13 cellular contexts compared by ENCODE assay signal in the genomic region with DNA sequence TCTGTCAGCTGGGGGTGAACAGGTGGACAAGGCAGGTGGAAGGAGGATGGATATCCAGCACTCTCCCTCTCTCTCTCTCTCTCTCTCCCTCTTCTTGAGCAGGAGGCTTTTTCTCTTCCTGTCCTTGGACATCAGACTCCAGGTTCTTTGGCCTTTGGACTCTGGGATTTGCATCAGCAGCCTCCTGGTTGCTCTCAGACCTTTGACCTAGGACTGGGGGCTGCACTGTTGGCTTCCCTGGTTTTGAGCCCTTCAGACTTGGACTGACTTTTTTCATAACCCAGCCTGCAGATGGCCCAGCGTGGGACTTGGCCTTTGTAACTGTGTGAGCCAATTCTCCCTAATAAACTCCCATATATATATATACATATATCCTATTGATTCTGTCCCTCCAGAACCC. TPM values are rescaled to one million over a fixed set of nuclear protein-coding genes. Genes with fewer than 3 reads are reported as not detected.
DNase-seq lines count a peak whose midpoint lies in the region; ATAC-seq and TF ChIP-seq lines count a peak whose summit lies in the region.
"Had no signal": no experiment of that assay in that cellular context is flagged by ENCODE, and none has a peak within 500 bp of the region (broad histone marks: within the 10 kb centered on the region; RNA-seq: fewer than 3 reads in every experiment).

No MANE protein-coding gene starts in this region.

- no peak overlapping the region for H3K4me3 Mint-ChIP-seq in activated CD8-positive, alpha-beta T cell treated with anti-CD3 and anti-CD28 coated beads for 36 hours
- H3K4me3 Mint-ChIP-seq in effector memory CD8-positive, alpha-beta T cell, result peak overlapping the region; percentile 15 to 36
- peak overlapping the region; percentile 55 to 68 for H3K4me3 Mint-ChIP-seq in stimulated activated naive CD8-positive, alpha-beta T cell treated with anti-CD3 and anti-CD28 coated beads, Interleukin-15, amount 100 ng/mL, for 72 hours
- H3K4me3 Mint-ChIP-seq in osteocyte (ENCODE audit: unreplicated experiment), result no peak overlapping the region

- CTCF ChIA-PET in activated CD8-positive, alpha-beta T cell treated with anti-CD3 and anti-CD28 coated beads for 36 hours (lab: Charles Lee), result no interaction called here

- POLR2A ChIA-PET in activated CD8-positive, alpha-beta T cell treated with anti-CD3 and anti-CD28 coated beads for 36 hours (lab: Charles Lee), result interaction anchor here (0.6 to 4.4 kb wide), 5 partner anchors 10 to 90 kb away, joined by 3 to 24 read pairs (median 4); no protein-coding TSS in a partner anchor

- peaks cover 3% of the 10 kb centered on the region for H3K36me3 Mint-ChIP-seq in activated CD8-positive, alpha-beta T cell treated with anti-CD3 and anti-CD28 coated beads for 36 hours (ENCODE audit: low read depth)
- peaks cover 6% of the 10 kb centered on the region for H3K36me3 Mint-ChIP-seq in effector memory CD8-positive, alpha-beta T cell (ENCODE audit: insufficient read depth)
- no peaks in the 10 kb centered on the region for H3K36me3 Mint-ChIP-seq in osteocyte (ENCODE audit: unreplicated experiment)

- H3K27ac Mint-ChIP-seq in activated CD8-positive, alpha-beta T cell treated with anti-CD3 and anti-CD28 coated beads for 36 hours, result peak overlapping the region; percentile 81
- H3K27ac Mint-ChIP-seq in effector memory CD8-positive, alpha-beta T cell, result peak overlapping the region; percentile 92 to 93
- peak overlapping the region; percentile 65 to 87 for H3K27ac Mint-ChIP-seq in stimulated activated naive CD8-positive, alpha-beta T cell treated with anti-CD3 and anti-CD28 coated beads, Interleukin-15, amount 100 ng/mL, for 72 hours
- H3K27ac Mint-ChIP-seq in osteocyte (ENCODE audit: unreplicated experiment), result no peak overlapping the region

- peak; percentile 52 for DNase-seq in activated effector memory CD4-positive, alpha-beta T cell treated with anti-CD3 and anti-CD28 coated beads, Interleukin-2, amount 50 U/mL, for 16 hours
- DNase-seq in activated effector memory CD4-positive, alpha-beta T cell treated with Interleukin-2 at 50 U/mL for 16 hours, result no peak
- DNase-seq in activated CD8-positive, alpha-beta T cell treated with anti-CD3 and anti-CD28 coated beads for 36 hours, result no peak
- DNase-seq in effector memory CD8-positive, alpha-beta T cell, result no peak
- no peak for DNase-seq in stimulated activated naive CD8-positive, alpha-beta T cell treated with anti-CD3 and anti-CD28 coated beads, Interleukin-15, amount 100 ng/mL, for 72 hours
- DNase-seq in H4 (ENCODE audit: low spot score), result no peak
- DNase-seq in osteocyte (ENCODE audit: extremely low spot score, unreplicated experiment), result no peak
- no peak for DNase-seq in NCI-H1105 treated with DMSO at 0.1 percent for 48 hours (lab: John Stamatoyannopoulos, UW)
- DNase-seq: aorta; central memory CD4-positive, alpha-beta T cell; foreskin keratinocyte; NCI-H1436; NCI-H524 treated with DMSO at 0.1 percent for 48 hours had no signal

- H3K4me1 Mint-ChIP-seq in activated CD8-positive, alpha-beta T cell treated with anti-CD3 and anti-CD28 coated beads for 36 hours (ENCODE audit: low read depth), result peaks cover 95% of the 10 kb centered on the region
- H3K4me1 Mint-ChIP-seq in effector memory CD8-positive, alpha-beta T cell (ENCODE audit: low read depth in 2 of 2), result peaks cover 87 to 88% of the 10 kb centered on the region in 2 donors
- peaks cover 99% of the 10 kb centered on the region for H3K4me1 Mint-ChIP-seq in stimulated activated naive CD8-positive, alpha-beta T cell treated with anti-CD3 and anti-CD28 coated beads, Interleukin-15, amount 100 ng/mL, for 72 hours
- H3K4me1 Mint-ChIP-seq in osteocyte (ENCODE audit: unreplicated experiment), result no peaks in the 10 kb centered on the region

- H3K27me3 Mint-ChIP-seq in activated CD8-positive, alpha-beta T cell treated with anti-CD3 and anti-CD28 coated beads for 36 hours, result no peaks in the 10 kb centered on the region
- no peaks in the 10 kb centered on the region for H3K27me3 Mint-ChIP-seq in effector memory CD8-positive, alpha-beta T cell
- H3K27me3 Mint-ChIP-seq in stimulated activated naive CD8-positive, alpha-beta T cell treated with anti-CD3 and anti-CD28 coated beads, Interleukin-15, amount 100 ng/mL, for 72 hours, result no peaks in the 10 kb centered on the region
- H3K27me3 Mint-ChIP-seq in osteocyte (ENCODE audit: unreplicated experiment), result peaks cover 9% of the 10 kb centered on the region

- intact Hi-C loops in activated CD8-positive, alpha-beta T cell treated with anti-CD3 and anti-CD28 coated beads for 36 hours (cut with micrococcal nuclease), result loop anchor here (10.0 kb wide), 1 partner anchor 218 kb away; a partner anchor contains a TSS

- TF ChIP-seq CTCF in activated CD8-positive, alpha-beta T cell treated with anti-CD3 and anti-CD28 coated beads for 36 hours (IDR thresholded peaks at IDR 0.05), result no peak
- TF ChIP-seq CTCF in osteocyte (IDR thresholded peaks at IDR 0.05), result no peak

- no peak for ATAC-seq in activated CD8-positive, alpha-beta T cell treated with anti-CD3 and anti-CD28 coated beads for 36 hours
- ATAC-seq in effector memory CD8-positive, alpha-beta T cell (replicated peaks), result no peak
- ATAC-seq in stimulated activated naive CD8-positive, alpha-beta T cell treated with anti-CD3 and anti-CD28 coated beads, Interleukin-15, amount 100 ng/mL, for 72 hours, result no peak
- ATAC-seq: foreskin keratinocyte had no signal

- H3K9me3 Mint-ChIP-seq in activated CD8-positive, alpha-beta T cell treated with anti-CD3 and anti-CD28 coated beads for 36 hours, result peaks cover 10% of the 10 kb centered on the region
- H3K9me3 Mint-ChIP-seq in effector memory CD8-positive, alpha-beta T cell, result no peaks in the 10 kb centered on the region
- H3K9me3 Mint-ChIP-seq in stimulated activated naive CD8-positive, alpha-beta T cell treated with anti-CD3 and anti-CD28 coated beads, Interleukin-15, amount 100 ng/mL, for 72 hours, result peaks cover 0 to 5% of the 10 kb centered on the region in 2 donors
- no peaks in the 10 kb centered on the region for H3K9me3 Mint-ChIP-seq in osteocyte (ENCODE audit: unreplicated experiment)

RNA-seq across cellular contexts. Expression of a gene that starts 35.0 kb away (rescaled TPM):
- total RNA-seq in activated CD8-positive, alpha-beta T cell treated with anti-CD3 and anti-CD28 coated beads for 36 hours, result 100 to 1,000 TPM; 290 to 317 TPM
- 4.8 and 6.3 TPM in 2 replicates for total RNA-seq in H4 (2014; rRNA removed; shearing (Covaris generic))
- total RNA-seq in osteocyte, result 2.0 and 2.2 TPM in 2 replicates

Comparison
In these comparisons a context has a peak if more than half of its experiments do, and no peak if none do; other contexts are left out.
1. H3K4me3 Mint-ChIP-seq: peak in effector memory CD8-positive, alpha-beta T cell (2 of 2) and stimulated activated naive CD8-positive, alpha-beta T cell treated with anti-CD3 and anti-CD28 coated beads, Interleukin-15, amount 100 ng/mL, for 72 hours (2 of 2); none in activated CD8-positive, alpha-beta T cell treated with anti-CD3 and anti-CD28 coated beads for 36 hours (single experiment) and osteocyte (single experiment).
2. RNA of a gene that starts 35.0 kb away (total RNA-seq): 290 to 317 TPM in activated CD8-positive, alpha-beta T cell treated with anti-CD3 and anti-CD28 coated beads for 36 hours; 4.8 to 6.3 TPM in H4 and 2.0 to 2.2 TPM in osteocyte; every median in the first group is over 10 times any median in the second.